24 cellular contexts compared by ENCODE assay signal in the genomic region with DNA sequence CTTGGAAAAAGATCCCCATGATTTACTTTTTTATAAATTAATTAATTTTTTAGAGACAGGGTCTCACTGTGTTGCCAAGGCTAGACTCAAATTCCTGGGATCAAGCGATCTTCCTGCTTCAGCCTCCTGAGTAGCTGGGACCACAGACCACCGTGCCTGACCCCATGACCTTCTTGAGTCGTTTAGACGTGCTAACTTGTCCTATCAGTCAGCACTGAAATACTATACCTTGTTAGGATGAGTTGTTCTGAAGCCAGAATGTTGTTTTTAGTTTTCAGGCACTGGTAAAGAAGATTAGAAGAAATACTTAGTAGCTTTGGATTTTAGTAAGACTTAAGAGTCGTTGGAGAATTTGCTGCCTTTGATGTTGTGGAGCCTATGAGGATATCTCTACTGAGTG.
"Had no signal": no experiment of that assay in that cellular context is flagged by ENCODE, and none has a peak within 500 bp of the region (broad histone marks: within the 10 kb centered on the region; RNA-seq: fewer than 3 reads in every experiment).

No MANE protein-coding gene starts in this region.

- H3K36me3 ChIP-seq: colonic mucosa, prostate gland had no signal

- H3K4me1 ChIP-seq: colonic mucosa, prostate gland had no signal

- H3K27ac Mint-ChIP-seq: dendritic cell treated with granulocyte-macrophage colony-stimulating factor and Interleukin-4, amounts not matched to agents 40 ng/mL and 50 ng/mL, for 4 days; stimulated activated effector memory CD8-positive, alpha-beta T cell treated with anti-CD3 and anti-CD28 coated beads, Interleukin-12 subunit alpha, Interleukin-12 subunit beta, amount 100 ng/mL, for 72 hours had no signal

- H3K27me3 Mint-ChIP-seq: dendritic cell treated with granulocyte-macrophage colony-stimulating factor and Interleukin-4, amounts not matched to agents 40 ng/mL and 50 ng/mL, for 4 days; naive thymus-derived CD8-positive, alpha-beta T cell had no signal

- H3K27ac ChIP-seq: colonic mucosa, esophagus muscularis mucosa, foreskin keratinocyte, gastroesophageal sphincter, heart left ventricle, hepatocyte, left lung, prostate gland, sigmoid colon, stomach, vagina had no signal

- H3K4me3 ChIP-seq: colonic mucosa, esophagus muscularis mucosa, gastroesophageal sphincter, heart left ventricle, hepatocyte, left lung, prostate gland, sigmoid colon, stomach, thyroid gland, vagina had no signal

- ATAC-seq: foreskin keratinocyte; gastroesophageal sphincter; heart left ventricle; left lung; naive thymus-derived CD8-positive, alpha-beta T cell; right cardiac atrium; stimulated activated effector memory CD8-positive, alpha-beta T cell treated with anti-CD3 and anti-CD28 coated beads, Interleukin-12 subunit alpha, Interleukin-12 subunit beta, amount 100 ng/mL, for 72 hours had no signal

- H3K27me3 ChIP-seq: colonic mucosa, esophagus muscularis mucosa, foreskin keratinocyte, gastroesophageal sphincter, heart left ventricle, hepatocyte, left lung, sigmoid colon, stomach, thyroid gland, vagina had no signal

- H3K4me3 Mint-ChIP-seq: dendritic cell treated with granulocyte-macrophage colony-stimulating factor and Interleukin-4, amounts not matched to agents 40 ng/mL and 50 ng/mL, for 4 days; naive thymus-derived CD8-positive, alpha-beta T cell; neural crest cell; stimulated activated effector memory CD8-positive, alpha-beta T cell treated with anti-CD3 and anti-CD28 coated beads, Interleukin-12 subunit alpha, Interleukin-12 subunit beta, amount 100 ng/mL, for 72 hours had no signal

- DNase-seq: colonic mucosa; effector memory CD4-positive, alpha-beta T cell; foreskin keratinocyte; heart left ventricle; kidney; left lung; mesenchymal stem cell; naive thymus-derived CD8-positive, alpha-beta T cell; right cardiac atrium; sigmoid colon; stimulated activated CD4-positive, alpha-beta T cell treated with anti-CD3 and anti-CD28 coated beads, Interleukin-2, amount 100 ng/mL, for 24 hours; stimulated activated CD4-positive, alpha-beta T cell treated with anti-CD3 and anti-CD28 coated beads, Interleukin-4, amount 100 ng/mL, for 24 hours; stimulated activated naive CD4-positive, alpha-beta T cell treated with Interleukin-2 at 50 U/mL for 16 hours; stomach; thyroid gland; trophoblast cell had no signal

- H3K9me3 ChIP-seq: colonic mucosa, esophagus muscularis mucosa, gastroesophageal sphincter, heart left ventricle, left lung, prostate gland, sigmoid colon, stomach, thyroid gland, vagina had no signal

- H3K9me3 Mint-ChIP-seq: dendritic cell treated with granulocyte-macrophage colony-stimulating factor and Interleukin-4, amounts not matched to agents 40 ng/mL and 50 ng/mL, for 4 days; naive thymus-derived CD8-positive, alpha-beta T cell; neural crest cell; stimulated activated effector memory CD8-positive, alpha-beta T cell treated with anti-CD3 and anti-CD28 coated beads, Interleukin-12 subunit alpha, Interleukin-12 subunit beta, amount 100 ng/mL, for 72 hours had no signal
